ENCODE assay signal across 1 cellular context in genomic region chr17:17070931-17071330, GRCh38.
TF ChIP-seq lines count a peak whose summit lies in the region.

No MANE protein-coding gene starts in this region.

TF ChIP-seq in A549, 52 proteins besides CTCF, POLR2A, EP300 and RAD21:
- TF ChIP-seq HEYL (CRISPR knock-in tag; IDR thresholded peaks at IDR 0.05) = no peak
- no peak for TF ChIP-seq E2F6 (IDR thresholded peaks at IDR 0.05; ENCODE audit: borderline replicate concordance, low read depth)
- no peak for TF ChIP-seq EHF (CRISPR knock-in tag; IDR thresholded peaks at IDR 0.05)
- TF ChIP-seq KDM5A (IDR thresholded peaks at IDR 0.05) = no peak
- TF ChIP-seq TP53 (CRISPR knock-in tag; IDR thresholded peaks at IDR 0.05) = no peak
- TF ChIP-seq RCOR1 (IDR thresholded peaks at IDR 0.05; ENCODE audit: low read depth, low read length) = no peak
- TF ChIP-seq ZC3H11A (IDR thresholded peaks at IDR 0.05) = no peak
- no peak for TF ChIP-seq ELK1 (IDR thresholded peaks at IDR 0.05; ENCODE audit: low read depth, low read length)
- no peak for TF ChIP-seq HOXB5 (CRISPR knock-in tag; IDR thresholded peaks at IDR 0.05)
- TF ChIP-seq MAZ (IDR thresholded peaks at IDR 0.05; ENCODE audit: borderline replicate concordance, low read depth, low read length) = no peak
- TF ChIP-seq GATA3 (IDR thresholded peaks at IDR 0.05; ENCODE audit: borderline replicate concordance) = no peak
- no peak for TF ChIP-seq RNF2 (IDR thresholded peaks at IDR 0.05; ENCODE audit: borderline replicate concordance, low read depth)
- TF ChIP-seq, protein P1, sequence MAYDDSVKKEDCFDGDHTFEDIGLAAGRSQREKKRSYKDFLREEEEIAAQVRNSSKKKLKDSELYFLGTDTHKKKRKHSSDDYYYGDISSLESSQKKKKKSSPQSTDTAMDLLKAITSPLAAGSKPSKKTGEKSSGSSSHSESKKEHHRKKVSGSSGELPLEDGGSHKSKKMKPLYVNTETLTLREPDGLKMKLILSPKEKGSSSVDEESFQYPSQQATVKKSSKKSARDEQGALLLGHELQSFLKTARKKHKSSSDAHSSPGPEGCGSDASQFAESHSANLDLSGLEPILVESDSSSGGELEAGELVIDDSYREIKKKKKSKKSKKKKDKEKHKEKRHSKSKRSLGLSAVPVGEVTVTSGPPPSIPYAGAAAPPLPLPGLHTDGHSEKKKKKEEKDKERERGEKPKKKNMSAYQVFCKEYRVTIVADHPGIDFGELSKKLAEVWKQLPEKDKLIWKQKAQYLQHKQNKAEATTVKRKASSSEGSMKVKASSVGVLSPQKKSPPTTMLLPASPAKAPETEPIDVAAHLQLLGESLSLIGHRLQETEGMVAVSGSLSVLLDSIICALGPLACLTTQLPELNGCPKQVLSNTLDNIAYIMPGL (CRISPR knock-in tag; IDR thresholded peaks at IDR 0.05; ENCODE audit: borderline replicate concordance) = no peak
- TF ChIP-seq RARB (CRISPR knock-in tag; IDR thresholded peaks at IDR 0.05) = no peak
